Comparison of ENCODE assay signal across 1 cellular context in the genomic region with DNA sequence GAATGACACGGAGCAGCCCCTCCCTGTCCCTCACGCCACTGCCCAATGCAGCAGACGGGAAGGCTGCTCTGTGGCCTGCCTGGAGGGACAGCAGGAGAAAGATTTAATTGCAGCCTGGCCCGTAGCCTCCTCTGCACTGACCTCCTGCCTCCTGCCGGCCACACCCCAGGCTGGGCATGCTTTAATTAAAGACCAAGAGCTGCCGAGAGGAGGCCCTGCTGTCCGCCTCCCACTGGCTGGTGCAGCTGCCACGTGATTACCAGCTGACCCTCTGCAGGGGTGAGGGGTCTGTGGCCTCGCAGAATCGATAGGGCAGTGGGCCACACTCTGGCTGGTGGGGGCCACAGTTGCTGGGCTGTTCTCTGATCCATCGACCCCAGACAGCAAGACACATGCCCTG.
TF ChIP-seq lines count a peak whose summit lies in the region.

No MANE protein-coding gene starts in this region.

TF ChIP-seq in HepG2, 621 proteins besides CTCF, POLR2A, EP300 and RAD21 (continued from another document):
- TF ChIP-seq, protein P1, sequence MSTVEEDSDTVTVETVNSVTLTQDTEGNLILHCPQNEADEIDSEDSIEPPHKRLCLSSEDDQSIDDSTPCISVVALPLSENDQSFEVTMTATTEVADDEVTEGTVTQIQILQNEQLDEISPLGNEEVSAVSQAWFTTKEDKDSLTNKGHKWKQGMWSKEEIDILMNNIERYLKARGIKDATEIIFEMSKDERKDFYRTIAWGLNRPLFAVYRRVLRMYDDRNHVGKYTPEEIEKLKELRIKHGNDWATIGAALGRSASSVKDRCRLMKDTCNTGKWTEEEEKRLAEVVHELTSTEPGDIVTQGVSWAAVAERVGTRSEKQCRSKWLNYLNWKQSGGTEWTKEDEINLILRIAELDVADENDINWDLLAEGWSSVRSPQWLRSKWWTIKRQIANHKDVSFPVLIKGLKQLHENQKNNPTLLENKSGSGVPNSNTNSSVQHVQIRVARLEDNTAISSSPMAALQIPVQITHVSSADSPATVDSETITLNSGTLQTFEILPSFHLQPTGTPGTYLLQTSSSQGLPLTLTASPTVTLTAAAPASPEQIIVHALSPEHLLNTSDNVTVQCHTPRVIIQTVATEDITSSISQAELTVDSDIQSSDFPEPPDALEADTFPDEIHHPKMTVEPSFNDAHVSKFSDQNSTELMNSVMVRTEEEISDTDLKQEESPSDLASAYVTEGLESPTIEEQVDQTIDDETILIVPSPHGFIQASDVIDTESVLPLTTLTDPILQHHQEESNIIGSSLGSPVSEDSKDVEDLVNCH (CRISPR knock-in tag; IDR thresholded peaks at IDR 0.05): no peak
- TF ChIP-seq KDM5B (CRISPR knock-in tag; IDR thresholded peaks at IDR 0.05; ENCODE audit: borderline replicate concordance) (no peak), ZFX (CRISPR knock-in tag; IDR thresholded peaks at IDR 0.05; ENCODE audit: low read depth) (no peak), SALL1 (CRISPR knock-in tag; IDR thresholded peaks at IDR 0.05) (0 out of 2 replicates have a peak, but pooled peaks have one; percentile 10), ZSCAN25 (CRISPR knock-in tag; IDR thresholded peaks at IDR 0.05) (peak; percentile 94), RARG (CRISPR knock-in tag; IDR thresholded peaks at IDR 0.05; ENCODE audit: low read depth) (no peak), NBN (conservative IDR thresholded peaks at IDR 0.05) (no peak), ZBTB7A (CRISPR knock-in tag; IDR thresholded peaks at IDR 0.05) (0 out of 2 replicates have a peak, but pooled peaks have one; percentile 17), CBX5 (CRISPR knock-in tag; IDR thresholded peaks at IDR 0.05; ENCODE audit: borderline replicate concordance) (no peak), ZNF232 (CRISPR knock-in tag; IDR thresholded peaks at IDR 0.05; ENCODE audit: borderline replicate concordance) (no peak), ZBTB20 (CRISPR knock-in tag; IDR thresholded peaks at IDR 0.05; ENCODE audit: borderline replicate concordance, low read depth) (no peak), BHLHE40 (IDR thresholded peaks at IDR 0.05; ENCODE audit: low read length) (no peak), TOPORS (CRISPR knock-in tag; IDR thresholded peaks at IDR 0.05) (no peak), FOXJ3 (CRISPR knock-in tag; IDR thresholded peaks at IDR 0.05; ENCODE audit: borderline replicate concordance) (no peak), HOXA9 (CRISPR knock-in tag; IDR thresholded peaks at IDR 0.05; ENCODE audit: borderline replicate concordance) (no peak), ZNF788 (CRISPR knock-in tag; IDR thresholded peaks at IDR 0.05; ENCODE audit: borderline replicate concordance) (no peak), ZNF790 (CRISPR knock-in tag; IDR thresholded peaks at IDR 0.05; ENCODE audit: borderline replicate concordance) (no peak), CHD4 (IDR thresholded peaks at IDR 0.05; ENCODE audit: borderline replicate concordance, low read length) (no peak), DPF2 (CRISPR knock-in tag; IDR thresholded peaks at IDR 0.05; ENCODE audit: borderline replicate concordance, low read depth) (no peak), ZBTB21 (CRISPR knock-in tag; IDR thresholded peaks at IDR 0.05) (no peak)
- TF ChIP-seq, protein P2, sequence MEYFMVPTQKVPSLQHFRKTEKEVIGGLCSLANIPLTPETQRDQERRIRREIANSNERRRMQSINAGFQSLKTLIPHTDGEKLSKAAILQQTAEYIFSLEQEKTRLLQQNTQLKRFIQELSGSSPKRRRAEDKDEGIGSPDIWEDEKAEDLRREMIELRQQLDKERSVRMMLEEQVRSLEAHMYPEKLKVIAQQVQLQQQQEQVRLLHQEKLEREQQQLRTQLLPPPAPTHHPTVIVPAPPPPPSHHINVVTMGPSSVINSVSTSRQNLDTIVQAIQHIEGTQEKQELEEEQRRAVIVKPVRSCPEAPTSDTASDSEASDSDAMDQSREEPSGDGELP (IDR thresholded peaks at IDR 0.05; ENCODE audit: borderline replicate concordance, low read depth): peak; percentile 58; the same call in 1 of the 2 replicates
- TF ChIP-seq, protein P3, sequence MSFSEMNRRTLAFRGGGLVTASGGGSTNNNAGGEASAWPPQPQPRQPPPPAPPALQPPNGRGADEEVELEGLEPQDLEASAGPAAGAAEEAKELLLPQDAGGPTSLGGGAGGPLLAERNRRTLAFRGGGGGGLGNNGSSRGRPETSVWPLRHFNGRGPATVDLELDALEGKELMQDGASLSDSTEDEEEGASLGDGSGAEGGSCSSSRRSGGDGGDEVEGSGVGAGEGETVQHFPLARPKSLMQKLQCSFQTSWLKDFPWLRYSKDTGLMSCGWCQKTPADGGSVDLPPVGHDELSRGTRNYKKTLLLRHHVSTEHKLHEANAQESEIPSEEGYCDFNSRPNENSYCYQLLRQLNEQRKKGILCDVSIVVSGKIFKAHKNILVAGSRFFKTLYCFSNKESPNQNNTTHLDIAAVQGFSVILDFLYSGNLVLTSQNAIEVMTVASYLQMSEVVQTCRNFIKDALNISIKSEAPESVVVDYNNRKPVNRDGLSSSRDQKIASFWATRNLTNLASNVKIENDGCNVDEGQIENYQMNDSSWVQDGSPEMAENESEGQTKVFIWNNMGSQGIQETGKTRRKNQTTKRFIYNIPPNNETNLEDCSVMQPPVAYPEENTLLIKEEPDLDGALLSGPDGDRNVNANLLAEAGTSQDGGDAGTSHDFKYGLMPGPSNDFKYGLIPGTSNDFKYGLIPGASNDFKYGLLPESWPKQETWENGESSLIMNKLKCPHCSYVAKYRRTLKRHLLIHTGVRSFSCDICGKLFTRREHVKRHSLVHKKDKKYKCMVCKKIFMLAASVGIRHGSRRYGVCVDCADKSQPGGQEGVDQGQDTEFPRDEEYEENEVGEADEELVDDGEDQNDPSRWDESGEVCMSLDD (CRISPR knock-in tag; IDR thresholded peaks at IDR 0.05; ENCODE audit: borderline replicate concordance): no peak
- TF ChIP-seq, protein P4, sequence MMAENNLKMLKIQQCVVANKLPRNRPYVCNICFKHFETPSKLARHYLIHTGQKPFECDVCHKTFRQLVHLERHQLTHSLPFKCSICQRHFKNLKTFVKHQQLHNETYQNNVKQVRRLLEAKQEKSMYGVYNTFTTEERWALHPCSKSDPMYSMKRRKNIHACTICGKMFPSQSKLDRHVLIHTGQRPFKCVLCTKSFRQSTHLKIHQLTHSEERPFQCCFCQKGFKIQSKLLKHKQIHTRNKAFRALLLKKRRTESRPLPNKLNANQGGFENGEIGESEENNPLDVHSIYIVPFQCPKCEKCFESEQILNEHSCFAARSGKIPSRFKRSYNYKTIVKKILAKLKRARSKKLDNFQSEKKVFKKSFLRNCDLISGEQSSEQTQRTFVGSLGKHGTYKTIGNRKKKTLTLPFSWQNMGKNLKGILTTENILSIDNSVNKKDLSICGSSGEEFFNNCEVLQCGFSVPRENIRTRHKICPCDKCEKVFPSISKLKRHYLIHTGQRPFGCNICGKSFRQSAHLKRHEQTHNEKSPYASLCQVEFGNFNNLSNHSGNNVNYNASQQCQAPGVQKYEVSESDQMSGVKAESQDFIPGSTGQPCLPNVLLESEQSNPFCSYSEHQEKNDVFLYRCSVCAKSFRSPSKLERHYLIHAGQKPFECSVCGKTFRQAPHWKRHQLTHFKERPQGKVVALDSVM (CRISPR knock-in tag; IDR thresholded peaks at IDR 0.05): peak; percentile 30; the same call in 1 of the 2 replicates
- TF ChIP-seq, protein P5, sequence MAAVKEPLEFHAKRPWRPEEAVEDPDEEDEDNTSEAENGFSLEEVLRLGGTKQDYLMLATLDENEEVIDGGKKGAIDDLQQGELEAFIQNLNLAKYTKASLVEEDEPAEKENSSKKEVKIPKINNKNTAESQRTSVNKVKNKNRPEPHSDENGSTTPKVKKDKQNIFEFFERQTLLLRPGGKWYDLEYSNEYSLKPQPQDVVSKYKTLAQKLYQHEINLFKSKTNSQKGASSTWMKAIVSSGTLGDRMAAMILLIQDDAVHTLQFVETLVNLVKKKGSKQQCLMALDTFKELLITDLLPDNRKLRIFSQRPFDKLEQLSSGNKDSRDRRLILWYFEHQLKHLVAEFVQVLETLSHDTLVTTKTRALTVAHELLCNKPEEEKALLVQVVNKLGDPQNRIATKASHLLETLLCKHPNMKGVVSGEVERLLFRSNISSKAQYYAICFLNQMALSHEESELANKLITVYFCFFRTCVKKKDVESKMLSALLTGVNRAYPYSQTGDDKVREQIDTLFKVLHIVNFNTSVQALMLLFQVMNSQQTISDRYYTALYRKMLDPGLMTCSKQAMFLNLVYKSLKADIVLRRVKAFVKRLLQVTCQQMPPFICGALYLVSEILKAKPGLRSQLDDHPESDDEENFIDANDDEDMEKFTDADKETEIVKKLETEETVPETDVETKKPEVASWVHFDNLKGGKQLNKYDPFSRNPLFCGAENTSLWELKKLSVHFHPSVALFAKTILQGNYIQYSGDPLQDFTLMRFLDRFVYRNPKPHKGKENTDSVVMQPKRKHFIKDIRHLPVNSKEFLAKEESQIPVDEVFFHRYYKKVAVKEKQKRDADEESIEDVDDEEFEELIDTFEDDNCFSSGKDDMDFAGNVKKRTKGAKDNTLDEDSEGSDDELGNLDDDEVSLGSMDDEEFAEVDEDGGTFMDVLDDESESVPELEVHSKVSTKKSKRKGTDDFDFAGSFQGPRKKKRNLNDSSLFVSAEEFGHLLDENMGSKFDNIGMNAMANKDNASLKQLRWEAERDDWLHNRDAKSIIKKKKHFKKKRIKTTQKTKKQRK (IDR thresholded peaks at IDR 0.05; ENCODE audit: low read length): no peak
- TF ChIP-seq, protein P6, sequence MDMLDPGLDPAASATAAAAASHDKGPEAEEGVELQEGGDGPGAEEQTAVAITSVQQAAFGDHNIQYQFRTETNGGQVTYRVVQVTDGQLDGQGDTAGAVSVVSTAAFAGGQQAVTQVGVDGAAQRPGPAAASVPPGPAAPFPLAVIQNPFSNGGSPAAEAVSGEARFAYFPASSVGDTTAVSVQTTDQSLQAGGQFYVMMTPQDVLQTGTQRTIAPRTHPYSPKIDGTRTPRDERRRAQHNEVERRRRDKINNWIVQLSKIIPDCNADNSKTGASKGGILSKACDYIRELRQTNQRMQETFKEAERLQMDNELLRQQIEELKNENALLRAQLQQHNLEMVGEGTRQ (IDR thresholded peaks at IDR 0.05; ENCODE audit: low read depth, low read length): no peak
- TF ChIP-seq, protein P6 (CRISPR knock-in tag; IDR thresholded peaks at IDR 0.05; ENCODE audit: borderline replicate concordance): peak; percentile 69; the same call in 1 of the 2 replicates
- TF ChIP-seq, protein P7, sequence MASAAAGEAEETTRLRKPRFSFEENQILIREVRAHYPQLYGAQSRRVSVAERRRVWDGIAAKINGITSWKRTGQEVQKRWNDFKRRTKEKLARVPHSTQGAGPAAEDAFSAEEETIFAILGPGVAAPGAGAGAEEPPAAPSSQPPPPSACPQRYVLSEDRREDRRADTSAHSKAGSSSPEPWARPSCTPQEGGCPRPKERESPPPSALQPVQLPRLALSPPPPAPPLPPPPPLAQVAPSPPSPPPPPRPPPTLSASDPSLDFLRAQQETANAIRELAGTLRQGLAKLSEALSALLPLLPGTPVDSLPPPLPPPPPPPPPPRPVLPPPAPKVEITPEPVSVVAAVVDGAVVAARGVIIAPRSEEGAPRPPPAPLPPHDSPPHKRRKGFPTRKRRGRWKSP (CRISPR knock-in tag; IDR thresholded peaks at IDR 0.05): no peak
- TF ChIP-seq, protein P8, sequence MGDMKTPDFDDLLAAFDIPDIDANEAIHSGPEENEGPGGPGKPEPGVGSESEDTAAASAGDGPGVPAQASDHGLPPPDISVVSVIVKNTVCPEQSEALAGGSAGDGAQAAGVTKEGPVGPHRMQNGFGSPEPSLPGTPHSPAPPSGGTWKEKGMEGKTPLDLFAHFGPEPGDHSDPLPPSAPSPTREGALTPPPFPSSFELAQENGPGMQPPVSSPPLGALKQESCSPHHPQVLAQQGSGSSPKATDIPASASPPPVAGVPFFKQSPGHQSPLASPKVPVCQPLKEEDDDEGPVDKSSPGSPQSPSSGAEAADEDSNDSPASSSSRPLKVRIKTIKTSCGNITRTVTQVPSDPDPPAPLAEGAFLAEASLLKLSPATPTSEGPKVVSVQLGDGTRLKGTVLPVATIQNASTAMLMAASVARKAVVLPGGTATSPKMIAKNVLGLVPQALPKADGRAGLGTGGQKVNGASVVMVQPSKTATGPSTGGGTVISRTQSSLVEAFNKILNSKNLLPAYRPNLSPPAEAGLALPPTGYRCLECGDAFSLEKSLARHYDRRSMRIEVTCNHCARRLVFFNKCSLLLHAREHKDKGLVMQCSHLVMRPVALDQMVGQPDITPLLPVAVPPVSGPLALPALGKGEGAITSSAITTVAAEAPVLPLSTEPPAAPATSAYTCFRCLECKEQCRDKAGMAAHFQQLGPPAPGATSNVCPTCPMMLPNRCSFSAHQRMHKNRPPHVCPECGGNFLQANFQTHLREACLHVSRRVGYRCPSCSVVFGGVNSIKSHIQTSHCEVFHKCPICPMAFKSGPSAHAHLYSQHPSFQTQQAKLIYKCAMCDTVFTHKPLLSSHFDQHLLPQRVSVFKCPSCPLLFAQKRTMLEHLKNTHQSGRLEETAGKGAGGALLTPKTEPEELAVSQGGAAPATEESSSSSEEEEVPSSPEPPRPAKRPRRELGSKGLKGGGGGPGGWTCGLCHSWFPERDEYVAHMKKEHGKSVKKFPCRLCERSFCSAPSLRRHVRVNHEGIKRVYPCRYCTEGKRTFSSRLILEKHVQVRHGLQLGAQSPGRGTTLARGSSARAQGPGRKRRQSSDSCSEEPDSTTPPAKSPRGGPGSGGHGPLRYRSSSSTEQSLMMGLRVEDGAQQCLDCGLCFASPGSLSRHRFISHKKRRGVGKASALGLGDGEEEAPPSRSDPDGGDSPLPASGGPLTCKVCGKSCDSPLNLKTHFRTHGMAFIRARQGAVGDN (CRISPR knock-in tag; IDR thresholded peaks at IDR 0.05): peak; percentile 42
- TF ChIP-seq, protein P9, sequence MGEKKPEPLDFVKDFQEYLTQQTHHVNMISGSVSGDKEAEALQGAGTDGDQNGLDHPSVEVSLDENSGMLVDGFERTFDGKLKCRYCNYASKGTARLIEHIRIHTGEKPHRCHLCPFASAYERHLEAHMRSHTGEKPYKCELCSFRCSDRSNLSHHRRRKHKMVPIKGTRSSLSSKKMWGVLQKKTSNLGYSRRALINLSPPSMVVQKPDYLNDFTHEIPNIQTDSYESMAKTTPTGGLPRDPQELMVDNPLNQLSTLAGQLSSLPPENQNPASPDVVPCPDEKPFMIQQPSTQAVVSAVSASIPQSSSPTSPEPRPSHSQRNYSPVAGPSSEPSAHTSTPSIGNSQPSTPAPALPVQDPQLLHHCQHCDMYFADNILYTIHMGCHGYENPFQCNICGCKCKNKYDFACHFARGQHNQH (CRISPR knock-in tag; IDR thresholded peaks at IDR 0.05): no peak
